Comparison of ENCODE assay signal across 8 cellular contexts in genomic region chr18:38940863-38941531, GRCh38.
DNase-seq lines count a peak whose midpoint lies in the region; ATAC-seq and TF ChIP-seq lines count a peak whose summit lies in the region.

No MANE protein-coding gene starts in this region.

- H3K27ac Mint-ChIP-seq in MCF 10A (ENCODE audit: low read depth, unreplicated experiment) (no peak overlapping the region), nephron progenitor cell (peak overlapping the region; percentile 90)
- peak overlapping the region; percentile 89 for H3K27ac Mint-ChIP-seq in activated naive CD8-positive, alpha-beta T cell treated with anti-CD3 and anti-CD28 coated beads, Interleukin-2, amount 10 ng/mL, durations not matched to agents 7 days and 5 days

- TF ChIP-seq POLR2A in breast epithelium (IDR thresholded peaks at IDR 0.05) = no peak
- TF ChIP-seq POLR2A in esophagus squamous epithelium (IDR thresholded peaks at IDR 0.05) = no peak

- no peaks in the 10 kb centered on the region for H3K4me1 Mint-ChIP-seq in MCF 10A (ENCODE audit: insufficient read depth, unreplicated experiment)
- peaks cover 13% of the 10 kb centered on the region for H3K4me1 Mint-ChIP-seq in activated naive CD8-positive, alpha-beta T cell treated with anti-CD3 and anti-CD28 coated beads, Interleukin-2, amount 10 ng/mL, durations not matched to agents 7 days and 5 days
- H3K4me1 Mint-ChIP-seq in nephron progenitor cell = peaks cover 10% of the 10 kb centered on the region

- BruUV-seq in MCF 10A (replicated peaks; lab: Mats Ljungman, UMichigan) = no TSS peak

- no peaks in the 10 kb centered on the region for H3K36me3 ChIP-seq in breast epithelium
- H3K36me3 ChIP-seq in tibial artery = no peaks in the 10 kb centered on the region
- no peaks in the 10 kb centered on the region for H3K36me3 ChIP-seq in esophagus squamous epithelium

- H3K9me3 Mint-ChIP-seq in MCF 10A (ENCODE audit: unreplicated experiment) (peaks cover 11% of the 10 kb centered on the region), nephron progenitor cell (peaks cover 26% of the 10 kb centered on the region)
- peaks cover 12% of the 10 kb centered on the region for H3K9me3 Mint-ChIP-seq in activated naive CD8-positive, alpha-beta T cell treated with anti-CD3 and anti-CD28 coated beads, Interleukin-2, amount 10 ng/mL, durations not matched to agents 7 days and 5 days

- H3K4me3 ChIP-seq in breast epithelium (no peak overlapping the region), tibial artery (no peak overlapping the region), esophagus squamous epithelium (peak overlapping the region in 1 of 4 donors; percentile 52)

- H3K36me3 Mint-ChIP-seq in MCF 10A (ENCODE audit: insufficient read depth, unreplicated experiment) = peaks cover 7% of the 10 kb centered on the region
- peaks cover 14% of the 10 kb centered on the region for H3K36me3 Mint-ChIP-seq in activated naive CD8-positive, alpha-beta T cell treated with anti-CD3 and anti-CD28 coated beads, Interleukin-2, amount 10 ng/mL, durations not matched to agents 7 days and 5 days
- peaks cover 7% of the 10 kb centered on the region for H3K36me3 Mint-ChIP-seq in nephron progenitor cell (ENCODE audit: low read depth)

- no peaks in the 10 kb centered on the region for H3K27me3 ChIP-seq in breast epithelium
- no peaks in the 10 kb centered on the region for H3K27me3 ChIP-seq in tibial artery
- no peaks in the 10 kb centered on the region for H3K27me3 ChIP-seq in esophagus squamous epithelium

- WGBS in esophagus squamous epithelium, 2 donors = 39 to 60% methylated on average over 13 of the region's 13 CpGs

- TF ChIP-seq CTCF in MCF 10A (IDR thresholded peaks at IDR 0.05; ENCODE audit: unreplicated experiment) (no peak), breast epithelium (IDR thresholded peaks at IDR 0.05) (no peak), RWPE1 (conservative IDR thresholded peaks at IDR 0.05; ENCODE audit: low read depth) (no peak), nephron progenitor cell (IDR thresholded peaks at IDR 0.05) (no peak), tibial artery (IDR thresholded peaks at IDR 0.05) (no peak), esophagus squamous epithelium (IDR thresholded peaks at IDR 0.05) (no peak)

- ATAC-seq in HG03196 (IDR thresholded peaks at IDR 0.05; ENCODE audit: unreplicated experiment) = peak; percentile 90
- peak; percentile 91 for ATAC-seq in activated naive CD8-positive, alpha-beta T cell treated with anti-CD3 and anti-CD28 coated beads, Interleukin-2, amount 10 ng/mL, durations not matched to agents 7 days and 5 days (ENCODE audit: low read depth)

- H3K4me3 Mint-ChIP-seq in MCF 10A (ENCODE audit: unreplicated experiment) (no peak overlapping the region), nephron progenitor cell (no peak overlapping the region)
- peak overlapping the region; percentile 68 for H3K4me3 Mint-ChIP-seq in activated naive CD8-positive, alpha-beta T cell treated with anti-CD3 and anti-CD28 coated beads, Interleukin-2, amount 10 ng/mL, durations not matched to agents 7 days and 5 days

- H3K4me1 ChIP-seq in breast epithelium = no peaks in the 10 kb centered on the region
- no peaks in the 10 kb centered on the region for H3K4me1 ChIP-seq in tibial artery
- no peaks in the 10 kb centered on the region for H3K4me1 ChIP-seq in esophagus squamous epithelium

- H3K27me3 Mint-ChIP-seq in MCF 10A (ENCODE audit: insufficient read depth, unreplicated experiment) (no peaks in the 10 kb centered on the region), nephron progenitor cell (ENCODE audit: low read depth, poor library complexity) (no peaks in the 10 kb centered on the region)
- no peaks in the 10 kb centered on the region for H3K27me3 Mint-ChIP-seq in activated naive CD8-positive, alpha-beta T cell treated with anti-CD3 and anti-CD28 coated beads, Interleukin-2, amount 10 ng/mL, durations not matched to agents 7 days and 5 days

- POLR2A ChIA-PET in MCF 10A (lab: Yijun Ruan, JAX) (interaction anchor here (0.6 kb wide), 1 partner anchor 12 kb away, joined by 3 read pairs; no protein-coding TSS in a partner anchor), RWPE1 (lab: Yijun Ruan, JAX; ENCODE audit: low non-redundant PET) (no interaction called here)
- POLR2A ChIA-PET in activated naive CD8-positive, alpha-beta T cell treated with anti-CD3 and anti-CD28 coated beads, Interleukin-2, amount 10 ng/mL, durations not matched to agents 7 days and 5 days (lab: Charles Lee) = no interaction called here

- CTCF ChIA-PET in MCF 10A (lab: Yijun Ruan, JAX) = no interaction called here
- CTCF ChIA-PET in RWPE1 (lab: Yijun Ruan, JAX) = no interaction called here

- H3K9me3 ChIP-seq in breast epithelium (peaks cover 6 to 8% of the 10 kb centered on the region in 2 donors), tibial artery (peaks cover 0 to 6% (median 5%) of the 10 kb centered on the region in 3 donors), esophagus squamous epithelium (peaks cover 0 to 11% (median 3%) of the 10 kb centered on the region in 3 donors)

- H3K27ac ChIP-seq in breast epithelium = no peak overlapping the region
- H3K27ac ChIP-seq in RWPE1 = no peak overlapping the region
- H3K27ac ChIP-seq in tibial artery = no peak overlapping the region
- H3K27ac ChIP-seq in esophagus squamous epithelium = peak overlapping the region in 1 of 4 donors; percentile 49

- intact Hi-C loops in MCF 10A (cut with micrococcal nuclease) = no loop called here
- intact Hi-C loops in breast epithelium (cut with DNase I; ENCODE audit: low total_unique reads) = no loop called here
- intact Hi-C loops in tibial artery (cut with DNase I; ENCODE audit: low total_unique reads) = no loop called here
- intact Hi-C loops in esophagus squamous epithelium (cut with DNase I) = no loop called here

- DNase-seq in MCF 10A (ENCODE audit: unreplicated experiment) = peak; percentile 95
- no peak for DNase-seq in breast epithelium (ENCODE audit: low spot score in 2 of 2)
- peak; percentile 21 for DNase-seq in RWPE1 (ENCODE audit: low spot score)
- peak; percentile 30 for DNase-seq in activated naive CD8-positive, alpha-beta T cell treated with anti-CD3 and anti-CD28 coated beads, Interleukin-2, amount 10 ng/mL, durations not matched to agents 7 days and 5 days
- no peak for DNase-seq in nephron progenitor cell
- DNase-seq in tibial artery = no peak
- no peak for DNase-seq in esophagus squamous epithelium (lab: John Stamatoyannopoulos, UW)

Comparison
In these comparisons a context has a peak if more than half of its experiments do, and no peak if none do; other contexts are left out.
1. DNase-seq: peak in MCF 10A (single experiment), RWPE1 (single experiment) and activated naive CD8-positive, alpha-beta T cell treated with anti-CD3 and anti-CD28 coated beads, Interleukin-2, amount 10 ng/mL, durations not matched to agents 7 days and 5 days (single experiment); none in breast epithelium (0 of 2), nephron progenitor cell (single experiment), tibial artery (0 of 2) and esophagus squamous epithelium (single experiment).